1 cellular context compared by ENCODE assay signal in genomic region chr2:43219383-43220228, GRCh38.
TF ChIP-seq lines count a peak whose summit lies in the region.

No MANE protein-coding gene starts in this region.

TF ChIP-seq in GM12878, 131 proteins besides CTCF, POLR2A, EP300 and RAD21 (continued from another document and continues in another):
- TF ChIP-seq REST (IDR thresholded peaks at IDR 0.05; ENCODE audit: low read depth, low read length) (no peak), NR2C2 (IDR thresholded peaks at IDR 0.05; ENCODE audit: borderline replicate concordance, control insufficient read depth, insufficient read length, low read depth) (no peak), IKZF2 (IDR thresholded peaks at IDR 0.05) (peak; percentile 83 to 86), NFYA (IDR thresholded peaks at IDR 0.05; ENCODE audit: borderline replicate concordance, low read depth, low read length) (no peak), ESRRA (IDR thresholded peaks at IDR 0.05; ENCODE audit: low read length) (no peak), ZBTB4 (CRISPR knock-in tag; IDR thresholded peaks at IDR 0.05) (no peak), CBX5 (IDR thresholded peaks at IDR 0.05; ENCODE audit: low read depth) (no peak), WRNIP1 (IDR thresholded peaks at IDR 0.05; ENCODE audit: borderline replicate concordance, low read depth, low read length) (no peak), KLF5 (IDR thresholded peaks at IDR 0.05; ENCODE audit: partially characterized antibody) (no peak), SUPT20H (IDR thresholded peaks at IDR 0.05; ENCODE audit: borderline replicate concordance, control insufficient read depth, low read depth, low read length) (no peak), SIN3A (IDR thresholded peaks at IDR 0.05; ENCODE audit: low read depth, low read length) (peak; percentile 37), SREBF1 (IDR thresholded peaks at IDR 0.05; ENCODE audit: low read length) (no peak), KDM1A (IDR thresholded peaks at IDR 0.05; ENCODE audit: borderline replicate concordance) (no peak), MTA2 (IDR thresholded peaks at IDR 0.05; ENCODE audit: low read depth) (0 out of 2 replicates have a peak, but pooled peaks have one; percentile 12), YY1 (IDR thresholded peaks at IDR 0.05; ENCODE audit: low read depth, low read length) (peak; percentile 78; the same call in 1 of the 2 replicates), SP1 (IDR thresholded peaks at IDR 0.05; ENCODE audit: low read depth, low read length) (peak; percentile 19), HDAC6 (IDR thresholded peaks at IDR 0.05; ENCODE audit: unreplicated experiment) (no peak), E4F1 (IDR thresholded peaks at IDR 0.05; ENCODE audit: borderline replicate concordance, partially characterized antibody) (no peak), BCL11A (IDR thresholded peaks at IDR 0.05; ENCODE audit: low read depth, low read length) (no peak), BCL3 (IDR thresholded peaks at IDR 0.05; ENCODE audit: borderline replicate concordance, insufficient read depth, low read depth, low read length, poor library complexity, severe bottlenecking) (no peak), ZBED1 (IDR thresholded peaks at IDR 0.05; ENCODE audit: borderline replicate concordance) (no peak), BCLAF1 (IDR thresholded peaks at IDR 0.05) (no peak), HDAC2 (IDR thresholded peaks at IDR 0.05) (no peak), PAX8 (IDR thresholded peaks at IDR 0.05) (no peak), STAT3 (IDR thresholded peaks at IDR 0.05; ENCODE audit: low read depth, low read length) (no peak), SREBF2 (IDR thresholded peaks at IDR 0.05; ENCODE audit: low read length) (no peak), EZH2 (IDR thresholded peaks at IDR 0.05; ENCODE audit: borderline replicate concordance, control insufficient read depth, low read depth, low read length) (no peak), CHD4 (IDR thresholded peaks at IDR 0.05) (no peak), CUX1 (IDR thresholded peaks at IDR 0.05; ENCODE audit: insufficient replicate concordance, low read depth, low read length) (no peak), POU2F2 (IDR thresholded peaks at IDR 0.05; ENCODE audit: borderline replicate concordance, low read depth, low read length) (peak; percentile 68; the same call in 1 of the 3 replicates), ZBTB40 (IDR thresholded peaks at IDR 0.05; ENCODE audit: borderline replicate concordance) (peak; percentile 90; the same call in 1 of the 2 replicates), ATF7 (IDR thresholded peaks at IDR 0.05; ENCODE audit: low read depth) (peak; percentile 8; the same call in 1 of the 2 replicates), EGR1 (IDR thresholded peaks at IDR 0.05; ENCODE audit: borderline replicate concordance in 1 of 2, low read depth in 2 of 2, low read length in 2 of 2) (peak in 1 of 2 experiments; percentile 38; a peak in 1 of 3 replicates), MTA3 (IDR thresholded peaks at IDR 0.05; ENCODE audit: borderline replicate concordance, low read length) (no peak)
